32 cellular contexts compared by ENCODE assay signal in the genomic region with DNA sequence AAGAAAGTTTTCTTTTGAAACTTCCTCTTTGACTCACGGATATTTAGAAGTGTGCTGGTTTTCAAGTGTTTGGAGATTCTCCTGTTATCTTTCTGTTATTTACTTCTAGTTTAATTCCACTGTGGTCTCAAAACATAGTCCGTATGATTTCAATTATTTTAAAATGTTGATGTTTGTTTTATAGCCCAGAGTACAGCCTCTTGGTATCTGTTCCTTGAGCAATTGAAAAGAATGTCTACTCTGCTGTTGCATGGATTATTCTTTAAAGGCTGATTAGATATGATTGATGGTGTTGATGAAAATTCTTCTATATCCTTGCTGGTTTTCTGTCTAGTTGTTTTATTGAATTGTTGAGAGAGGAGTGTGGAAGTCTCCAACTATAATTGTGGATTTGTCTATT.
"Had no signal": no experiment of that assay in that cellular context is flagged by ENCODE, and none has a peak within 500 bp of the region (broad histone marks: within the 10 kb centered on the region; RNA-seq: fewer than 3 reads in every experiment).

No MANE protein-coding gene starts in this region.

- H3K4me3 Mint-ChIP-seq: activated CD4-positive, alpha-beta memory T cell treated with anti-CD3 and anti-CD28 coated beads, Interleukin-2, amount 10 ng/mL, durations not matched to agents 7 days and 5 days; activated naive CD8-positive, alpha-beta T cell treated with anti-CD3 and anti-CD28 coated beads for 36 hours; activated T-cell treated with anti-CD3 and anti-CD28 coated beads, Interleukin-2, amount 50 U/mL, for 72 hours; activated T-helper 17 cell treated with anti-CD3 and anti-CD28 coated beads, Interleukin-2, amount 50 U/mL, for 72 hours had no signal

- H3K27ac Mint-ChIP-seq: activated CD4-positive, alpha-beta memory T cell treated with anti-CD3 and anti-CD28 coated beads, Interleukin-2, amount 10 ng/mL, durations not matched to agents 7 days and 5 days; activated naive CD8-positive, alpha-beta T cell treated with anti-CD3 and anti-CD28 coated beads for 36 hours; activated T-cell treated with anti-CD3 and anti-CD28 coated beads, Interleukin-2, amount 50 U/mL, for 72 hours; activated T-helper 17 cell treated with anti-CD3 and anti-CD28 coated beads, Interleukin-2, amount 50 U/mL, for 72 hours had no signal

- H3K9me3 ChIP-seq: body of pancreas, breast epithelium, Peyer's patch, SJSA1, SK-N-SH had no signal

- H3K4me1 ChIP-seq: body of pancreas, breast epithelium, Peyer's patch, SJSA1 had no signal

- H3K4me1 Mint-ChIP-seq: activated CD4-positive, alpha-beta memory T cell treated with anti-CD3 and anti-CD28 coated beads, Interleukin-2, amount 10 ng/mL, durations not matched to agents 7 days and 5 days; activated naive CD8-positive, alpha-beta T cell treated with anti-CD3 and anti-CD28 coated beads for 36 hours; activated T-helper 17 cell treated with anti-CD3 and anti-CD28 coated beads, Interleukin-2, amount 50 U/mL, for 72 hours had no signal

- H3K4me3 ChIP-seq: body of pancreas, breast epithelium, Peyer's patch, SJSA1 had no signal

- H3K36me3 ChIP-seq: breast epithelium, Peyer's patch, SJSA1, WERI-Rb-1 had no signal

- H3K4me2 ChIP-seq: KMS-11, SK-N-SH had no signal

- H3K9ac ChIP-seq: KMS-11, SK-N-SH had no signal

- DNase-seq: activated CD4-positive, alpha-beta memory T cell treated with anti-CD3 and anti-CD28 coated beads, Interleukin-2, amount 10 ng/mL, durations not matched to agents 7 days and 5 days; activated CD4-positive, alpha-beta T cell treated with anti-CD3 and anti-CD28 coated beads for 1 hour; activated CD4-positive, alpha-beta T cell treated with anti-CD3 and anti-CD28 coated beads for 48 hours; activated CD4-positive, CD25-positive, alpha-beta regulatory T cell; activated CD8-positive, alpha-beta memory T cell treated with anti-CD3 and anti-CD28 coated beads for 24 hours; activated effector memory CD4-positive, alpha-beta T cell treated with anti-CD3 and anti-CD28 coated beads, Interleukin-2, amount 50 U/mL, for 16 hours; activated naive CD4-positive, alpha-beta T cell; activated naive CD4-positive, alpha-beta T cell treated with anti-CD3 and anti-CD28 coated beads, Interleukin-2, amount 50 U/mL, for 16 hours; activated naive CD8-positive, alpha-beta T cell treated with anti-CD3 and anti-CD28 coated beads for 36 hours; activated T-cell treated with anti-CD3 and anti-CD28 coated beads, Interleukin-2, amount 50 U/mL, for 1 hour; activated T-cell treated with anti-CD3 and anti-CD28 coated beads, Interleukin-2, amount 50 U/mL, for 72 hours; body of pancreas; MM.1S; NCI-H1105; NCI-H1417 treated with DMSO at 0.1 percent for 48 hours; NCI-H187 treated with DMSO at 0.1 percent for 48 hours; NCI-H2081; NCI-H226; NCI-H524 treated with DMSO at 0.1 percent for 48 hours; Peyer's patch; RPMI8226; SHP77 treated with DMSO at 0.1 percent for 48 hours; SK-N-SH; SW 1271; T-helper 1 cell; T-helper 2 cell; T-helper 9 cell; WERI-Rb-1 had no signal

- H3K36me3 Mint-ChIP-seq: activated naive CD8-positive, alpha-beta T cell treated with anti-CD3 and anti-CD28 coated beads for 36 hours had no signal

- H3K27me3 ChIP-seq: body of pancreas, breast epithelium, Peyer's patch, SJSA1 had no signal

- H3K27ac ChIP-seq: body of pancreas, breast epithelium, KMS-11, Peyer's patch, SJSA1, WERI-Rb-1 had no signal

- H3K9me3 Mint-ChIP-seq: activated CD4-positive, alpha-beta memory T cell treated with anti-CD3 and anti-CD28 coated beads, Interleukin-2, amount 10 ng/mL, durations not matched to agents 7 days and 5 days; activated naive CD8-positive, alpha-beta T cell treated with anti-CD3 and anti-CD28 coated beads for 36 hours; activated T-cell treated with anti-CD3 and anti-CD28 coated beads, Interleukin-2, amount 50 U/mL, for 72 hours; activated T-helper 17 cell treated with anti-CD3 and anti-CD28 coated beads, Interleukin-2, amount 50 U/mL, for 72 hours had no signal
